16 cellular contexts compared by ENCODE assay signal in the genomic region with DNA sequence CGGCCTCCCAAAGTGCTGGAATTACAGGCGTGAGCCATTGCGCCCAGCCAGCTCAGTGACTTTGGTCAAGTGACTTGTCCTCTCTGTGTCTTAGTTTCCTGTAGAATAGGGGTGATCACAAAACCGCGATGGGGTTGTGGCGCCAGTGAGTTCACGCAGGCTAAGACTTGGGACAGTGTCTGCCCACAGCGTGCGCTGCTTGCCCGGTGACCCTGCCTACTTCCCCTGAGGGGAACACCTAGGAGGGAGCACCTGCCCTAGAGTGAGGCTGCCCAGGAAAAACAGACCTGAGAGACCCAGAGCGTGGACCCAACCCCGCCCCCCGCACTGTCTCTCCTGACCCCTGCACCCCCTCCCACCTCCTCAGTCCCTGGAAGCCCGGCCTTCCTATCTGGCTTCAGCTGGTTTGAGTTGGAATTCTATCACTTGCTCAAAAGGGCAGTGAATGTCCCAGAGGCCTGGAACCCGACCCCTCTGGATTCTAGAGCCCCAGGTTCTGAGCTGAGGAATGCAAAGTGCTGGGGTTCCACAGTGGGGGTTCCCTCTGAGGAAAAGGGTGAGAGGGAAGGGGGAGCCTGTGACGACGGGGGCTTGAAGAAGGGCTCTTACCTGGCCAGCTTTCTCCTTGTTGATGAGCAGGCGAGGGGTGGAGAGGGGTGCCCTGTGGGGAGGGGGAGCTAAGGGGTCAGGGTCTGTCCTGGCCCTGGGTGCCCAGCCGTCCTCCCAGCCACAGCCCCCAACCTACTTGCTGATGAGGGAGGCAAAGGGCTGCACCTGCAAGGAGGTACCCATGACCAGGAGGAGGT. TPM values are rescaled to one million over a fixed set of nuclear protein-coding genes. Genes with fewer than 3 reads are reported as not detected.
A peak's percentile ranks its signal among the peaks of the same experiment; 100 is the strongest.
DNase-seq lines count a peak whose midpoint lies in the region; ATAC-seq lines count a peak whose summit lies in the region.
"Had no signal": no experiment of that assay in that cellular context is flagged by ENCODE, and none has a peak within 500 bp of the region (broad histone marks: within the 10 kb centered on the region; RNA-seq: fewer than 3 reads in every experiment).

No MANE protein-coding gene starts in this region.

- H3K36me3 ChIP-seq in H7 (replicated peaks; ENCODE audit: control insufficient read depth, insufficient read depth, low read length) (no peaks in the 10 kb centered on the region), HAP-1 (replicated peaks) (no peaks in the 10 kb centered on the region)

- POLR2A ChIA-PET in activated CD4-positive, alpha-beta T cell treated with anti-CD3 and anti-CD28 coated beads for 36 hours (lab: Charles Lee): no interaction called here
- POLR2A ChIA-PET in naive thymus-derived CD8-positive, alpha-beta T cell (lab: Charles Lee): interaction anchor here (0.6 to 7.1 kb wide), 7 partner anchors 11 to 477 kb away, joined by 3 to 65 read pairs (median 11); partner anchors contain the start of gene FAM98C

- in situ Hi-C loops in HAP-1 (cut with MboI; ENCODE audit: low sequenced_read_pairs): no loop called here

- no peak overlapping the region for H3K4me3 ChIP-seq in H7 (ENCODE audit: insufficient read depth, low read depth, low read length)
- no peak overlapping the region for H3K4me3 ChIP-seq in HAP-1
- H3K4me3 ChIP-seq: transverse colon had no signal

- H3K27me3 ChIP-seq in H7 (ENCODE audit: control insufficient read depth, insufficient read depth, low read length): no peaks in the 10 kb centered on the region
- no peaks in the 10 kb centered on the region for H3K27me3 ChIP-seq in HAP-1 (ENCODE audit: low read depth)
- H3K27me3 ChIP-seq: transverse colon had no signal

- no peaks in the 10 kb centered on the region for H3K4me1 ChIP-seq in HAP-1

- peaks cover 27% of the 10 kb centered on the region for H3K4me1 Mint-ChIP-seq in activated CD4-positive, alpha-beta T cell treated with anti-CD3 and anti-CD28 coated beads for 36 hours
- H3K4me1 Mint-ChIP-seq in activated CD4-positive, alpha-beta T cell treated with anti-CD3 and anti-CD28 coated beads, Interleukin-2, amount 10 ng/mL, durations not matched to agents 24 days and 14 days: peaks cover 24% of the 10 kb centered on the region
- H3K4me1 Mint-ChIP-seq in activated naive CD8-positive, alpha-beta T cell treated with anti-CD3 and anti-CD28 coated beads for 36 hours: peaks cover 24% of the 10 kb centered on the region
- H3K4me1 Mint-ChIP-seq in naive thymus-derived CD8-positive, alpha-beta T cell: peaks cover 18 to 47% (median 37%) of the 10 kb centered on the region in 4 donors

- no peaks in the 10 kb centered on the region for H3K27me3 Mint-ChIP-seq in activated CD4-positive, alpha-beta T cell treated with anti-CD3 and anti-CD28 coated beads for 36 hours
- no peaks in the 10 kb centered on the region for H3K27me3 Mint-ChIP-seq in activated CD4-positive, alpha-beta T cell treated with anti-CD3 and anti-CD28 coated beads, Interleukin-2, amount 10 ng/mL, durations not matched to agents 24 days and 14 days
- no peaks in the 10 kb centered on the region for H3K27me3 Mint-ChIP-seq in activated naive CD8-positive, alpha-beta T cell treated with anti-CD3 and anti-CD28 coated beads for 36 hours
- H3K27me3 Mint-ChIP-seq in naive thymus-derived CD8-positive, alpha-beta T cell: no peaks in the 10 kb centered on the region

- intact Hi-C loops in activated CD4-positive, alpha-beta T cell treated with anti-CD3 and anti-CD28 coated beads for 36 hours (cut with DNase I, micrococcal nuclease): no loop called here
- intact Hi-C loops in activated CD4-positive, alpha-beta T cell treated with anti-CD3 and anti-CD28 coated beads, Interleukin-2, amount 10 ng/mL, durations not matched to agents 24 days and 14 days (cut with micrococcal nuclease): no loop called here

- no peaks in the 10 kb centered on the region for H3K9me3 Mint-ChIP-seq in activated CD4-positive, alpha-beta T cell treated with anti-CD3 and anti-CD28 coated beads for 36 hours (ENCODE audit: low read depth)
- no peaks in the 10 kb centered on the region for H3K9me3 Mint-ChIP-seq in activated CD4-positive, alpha-beta T cell treated with anti-CD3 and anti-CD28 coated beads, Interleukin-2, amount 10 ng/mL, durations not matched to agents 24 days and 14 days
- H3K9me3 Mint-ChIP-seq in activated naive CD8-positive, alpha-beta T cell treated with anti-CD3 and anti-CD28 coated beads for 36 hours: no peaks in the 10 kb centered on the region
- no peaks in the 10 kb centered on the region for H3K9me3 Mint-ChIP-seq in naive thymus-derived CD8-positive, alpha-beta T cell

- CTCF ChIA-PET in activated CD4-positive, alpha-beta T cell treated with anti-CD3 and anti-CD28 coated beads for 36 hours (lab: Charles Lee): interaction anchor here (3.6 kb wide), 1 partner anchor 7 kb away, joined by 35 read pairs; no protein-coding TSS in a partner anchor

- H3K9me3 ChIP-seq in HAP-1: no peaks in the 10 kb centered on the region
- H3K9me3 ChIP-seq: transverse colon had no signal

- H3K36me3 Mint-ChIP-seq in activated CD4-positive, alpha-beta T cell treated with anti-CD3 and anti-CD28 coated beads for 36 hours (ENCODE audit: low read depth): peaks cover 15% of the 10 kb centered on the region
- peaks cover 17% of the 10 kb centered on the region for H3K36me3 Mint-ChIP-seq in activated CD4-positive, alpha-beta T cell treated with anti-CD3 and anti-CD28 coated beads, Interleukin-2, amount 10 ng/mL, durations not matched to agents 24 days and 14 days (ENCODE audit: low read depth)
- H3K36me3 Mint-ChIP-seq in activated naive CD8-positive, alpha-beta T cell treated with anti-CD3 and anti-CD28 coated beads for 36 hours: peaks cover 2% of the 10 kb centered on the region
- peaks cover 0 to 20% (median 0%) of the 10 kb centered on the region in 3 donors for H3K36me3 Mint-ChIP-seq in naive thymus-derived CD8-positive, alpha-beta T cell

- H3K27ac Mint-ChIP-seq in activated CD4-positive, alpha-beta T cell treated with anti-CD3 and anti-CD28 coated beads for 36 hours: peak overlapping the region; percentile 56
- no peak overlapping the region for H3K27ac Mint-ChIP-seq in activated CD4-positive, alpha-beta T cell treated with anti-CD3 and anti-CD28 coated beads, Interleukin-2, amount 10 ng/mL, durations not matched to agents 24 days and 14 days
- H3K27ac Mint-ChIP-seq in activated naive CD8-positive, alpha-beta T cell treated with anti-CD3 and anti-CD28 coated beads for 36 hours: peak overlapping the region; percentile 62
- peak overlapping the region; percentile 73 to 99 (median 87) for H3K27ac Mint-ChIP-seq in naive thymus-derived CD8-positive, alpha-beta T cell

- DNase-seq in activated CD4-positive, alpha-beta T cell treated with anti-CD3 and anti-CD28 coated beads for 36 hours: no peak
- DNase-seq in activated CD4-positive, alpha-beta T cell treated with anti-CD3 and anti-CD28 coated beads, Interleukin-2, amount 10 ng/mL, durations not matched to agents 24 days and 14 days: no peak
- peak; percentile 65 for DNase-seq in H7
- no peak for DNase-seq in activated naive CD8-positive, alpha-beta T cell treated with anti-CD3 and anti-CD28 coated beads for 36 hours
- DNase-seq in naive thymus-derived CD8-positive, alpha-beta T cell: no peak
- no peak for DNase-seq in HAP-1 (ENCODE audit: low spot score in 2 of 2)
- no peak for DNase-seq in dedifferentiated amniotic fluid mesenchymal stem cell (ENCODE audit: extremely low spot score)
- DNase-seq: C1 segment of cervical spinal cord, cortex of kidney, DMS79, foreskin melanocyte, left cardiac atrium, NCI-H1436 treated with DMSO at 0.1 percent for 48 hours, transverse colon had no signal

- H3K4me3 Mint-ChIP-seq in activated CD4-positive, alpha-beta T cell treated with anti-CD3 and anti-CD28 coated beads for 36 hours: no peak overlapping the region
- no peak overlapping the region for H3K4me3 Mint-ChIP-seq in activated CD4-positive, alpha-beta T cell treated with anti-CD3 and anti-CD28 coated beads, Interleukin-2, amount 10 ng/mL, durations not matched to agents 24 days and 14 days
- H3K4me3 Mint-ChIP-seq in activated naive CD8-positive, alpha-beta T cell treated with anti-CD3 and anti-CD28 coated beads for 36 hours: no peak overlapping the region
- H3K4me3 Mint-ChIP-seq in naive thymus-derived CD8-positive, alpha-beta T cell: peak overlapping the region in 8 of 10 donors; percentile 11 to 67 (median 44)

- ATAC-seq in activated CD4-positive, alpha-beta T cell treated with anti-CD3 and anti-CD28 coated beads for 36 hours: no peak
- no peak for ATAC-seq in naive thymus-derived CD8-positive, alpha-beta T cell
- no peak for ATAC-seq in HG02885 (IDR thresholded peaks at IDR 0.05; ENCODE audit: poor library complexity, unreplicated experiment)
- ATAC-seq: left cardiac atrium had no signal

RNA-seq across cellular contexts. Expression of gene RINL, which starts 2.2 kb away (rescaled TPM):
- total RNA-seq in activated CD4-positive, alpha-beta T cell treated with anti-CD3 and anti-CD28 coated beads for 36 hours: 10 to 100 TPM; 85.8 to 90.3 TPM
- 62.7 and 68.9 TPM in 2 replicates for total RNA-seq in activated CD4-positive, alpha-beta T cell treated with anti-CD3 and anti-CD28 coated beads, Interleukin-2, amount 10 ng/mL, durations not matched to agents 24 days and 14 days
- 34.0 and 40.5 TPM in 2 replicates for total RNA-seq in H7 (2014; rRNA removed; shearing (Covaris generic))
- total RNA-seq in activated naive CD8-positive, alpha-beta T cell treated with anti-CD3 and anti-CD28 coated beads for 36 hours: 10 to 100 TPM; 74.0 to 75.0 TPM
- 10 to 100 TPM; 52.9 to 55.0 TPM for total RNA-seq in naive thymus-derived CD8-positive, alpha-beta T cell
- polyA plus RNA-seq in naive thymus-derived CD8-positive, alpha-beta T cell: 10 to 100 TPM; 29.9 to 64.7 (median 40.5) TPM

RNA-seq across cellular contexts. Expression of gene SIRT2, which starts 19.1 kb away (rescaled TPM):
- total RNA-seq in activated CD4-positive, alpha-beta T cell treated with anti-CD3 and anti-CD28 coated beads for 36 hours: 10 to 100 TPM; 17.8 to 23.1 TPM
- 23.6 and 30.1 TPM in 2 replicates for total RNA-seq in activated CD4-positive, alpha-beta T cell treated with anti-CD3 and anti-CD28 coated beads, Interleukin-2, amount 10 ng/mL, durations not matched to agents 24 days and 14 days
- total RNA-seq in H7 (2014; rRNA removed; shearing (Covaris generic)): 11.6 and 11.8 TPM in 2 replicates
- total RNA-seq in activated naive CD8-positive, alpha-beta T cell treated with anti-CD3 and anti-CD28 coated beads for 36 hours: 10 to 100 TPM; 19.4 to 21.2 TPM
- 10 to 100 TPM; 46.0 to 50.7 TPM for total RNA-seq in naive thymus-derived CD8-positive, alpha-beta T cell
- 10 to 100 TPM; 28.2 to 48.0 (median 33.5) TPM for polyA plus RNA-seq in naive thymus-derived CD8-positive, alpha-beta T cell

RNA-seq across cellular contexts. Expression of gene NFKBIB, which starts 19.5 kb away (rescaled TPM):
- 10 to 100 TPM; 49.4 to 52.5 TPM for total RNA-seq in activated CD4-positive, alpha-beta T cell treated with anti-CD3 and anti-CD28 coated beads for 36 hours
- 89.2 and 89.7 TPM in 2 replicates for total RNA-seq in activated CD4-positive, alpha-beta T cell treated with anti-CD3 and anti-CD28 coated beads, Interleukin-2, amount 10 ng/mL, durations not matched to agents 24 days and 14 days
- 26.0 and 30.6 TPM in 2 replicates for total RNA-seq in H7 (2014; rRNA removed; shearing (Covaris generic))
- total RNA-seq in activated naive CD8-positive, alpha-beta T cell treated with anti-CD3 and anti-CD28 coated beads for 36 hours: 10 to 100 TPM; 85.7 to 86.2 TPM
- 10 to 100 TPM; 23.6 to 25.2 TPM for total RNA-seq in naive thymus-derived CD8-positive, alpha-beta T cell
- polyA plus RNA-seq in naive thymus-derived CD8-positive, alpha-beta T cell: 10 to 100 TPM in 1 of 3 donors, 1 to 10 TPM in 2; 7.9 to 12.9 (median 9.5) TPM

RNA-seq across cellular contexts. Expression of gene HNRNPL, which starts 30.5 kb away (rescaled TPM):
- total RNA-seq in activated CD4-positive, alpha-beta T cell treated with anti-CD3 and anti-CD28 coated beads for 36 hours: 100 to 1,000 TPM; 714 to 722 TPM
- 686 and 695 TPM in 2 replicates for total RNA-seq in activated CD4-positive, alpha-beta T cell treated with anti-CD3 and anti-CD28 coated beads, Interleukin-2, amount 10 ng/mL, durations not matched to agents 24 days and 14 days
- 454 and 591 TPM in 2 replicates for total RNA-seq in H7 (2014; rRNA removed; shearing (Covaris generic))
- total RNA-seq in activated naive CD8-positive, alpha-beta T cell treated with anti-CD3 and anti-CD28 coated beads for 36 hours: 100 to 1,000 TPM; 723 to 728 TPM
- 100 to 1,000 TPM; 390 to 406 TPM for total RNA-seq in naive thymus-derived CD8-positive, alpha-beta T cell
- polyA plus RNA-seq in naive thymus-derived CD8-positive, alpha-beta T cell: 10 to 100 TPM; 70.6 to 77.6 (median 71.4) TPM

RNA-seq across cellular contexts. Expression of gene CCER2, which starts 31.7 kb away (rescaled TPM):
- under 1 TPM; 0.34 to 0.54 TPM for total RNA-seq in activated CD4-positive, alpha-beta T cell treated with anti-CD3 and anti-CD28 coated beads for 36 hours
- total RNA-seq in activated CD4-positive, alpha-beta T cell treated with anti-CD3 and anti-CD28 coated beads, Interleukin-2, amount 10 ng/mL, durations not matched to agents 24 days and 14 days: 0.77 and 0.97 TPM in 2 replicates
- total RNA-seq in H7 (2014; rRNA removed; shearing (Covaris generic)): 0.07 TPM in 1 of 2 replicates, not detected in the other
- total RNA-seq in activated naive CD8-positive, alpha-beta T cell treated with anti-CD3 and anti-CD28 coated beads for 36 hours: 1 to 10 TPM in 1 of 2 experiments, under 1 TPM in 1; 0.96 to 1.5 TPM
- 1 to 10 TPM; 1.6 to 2.7 TPM for total RNA-seq in naive thymus-derived CD8-positive, alpha-beta T cell
- polyA plus RNA-seq in naive thymus-derived CD8-positive, alpha-beta T cell: not detected
- total RNA-seq: A172, left cardiac atrium, transverse colon had no signal

Comparison
In these comparisons a context has a peak if more than half of its experiments do, and no peak if none do; other contexts are left out.
1. H3K4me3 Mint-ChIP-seq: peak in naive thymus-derived CD8-positive, alpha-beta T cell (8 of 10); none in activated CD4-positive, alpha-beta T cell treated with anti-CD3 and anti-CD28 coated beads for 36 hours (single experiment), activated CD4-positive, alpha-beta T cell treated with anti-CD3 and anti-CD28 coated beads, Interleukin-2, amount 10 ng/mL, durations not matched to agents 24 days and 14 days (single experiment) and activated naive CD8-positive, alpha-beta T cell treated with anti-CD3 and anti-CD28 coated beads for 36 hours (single experiment).